In the genomic region with DNA sequence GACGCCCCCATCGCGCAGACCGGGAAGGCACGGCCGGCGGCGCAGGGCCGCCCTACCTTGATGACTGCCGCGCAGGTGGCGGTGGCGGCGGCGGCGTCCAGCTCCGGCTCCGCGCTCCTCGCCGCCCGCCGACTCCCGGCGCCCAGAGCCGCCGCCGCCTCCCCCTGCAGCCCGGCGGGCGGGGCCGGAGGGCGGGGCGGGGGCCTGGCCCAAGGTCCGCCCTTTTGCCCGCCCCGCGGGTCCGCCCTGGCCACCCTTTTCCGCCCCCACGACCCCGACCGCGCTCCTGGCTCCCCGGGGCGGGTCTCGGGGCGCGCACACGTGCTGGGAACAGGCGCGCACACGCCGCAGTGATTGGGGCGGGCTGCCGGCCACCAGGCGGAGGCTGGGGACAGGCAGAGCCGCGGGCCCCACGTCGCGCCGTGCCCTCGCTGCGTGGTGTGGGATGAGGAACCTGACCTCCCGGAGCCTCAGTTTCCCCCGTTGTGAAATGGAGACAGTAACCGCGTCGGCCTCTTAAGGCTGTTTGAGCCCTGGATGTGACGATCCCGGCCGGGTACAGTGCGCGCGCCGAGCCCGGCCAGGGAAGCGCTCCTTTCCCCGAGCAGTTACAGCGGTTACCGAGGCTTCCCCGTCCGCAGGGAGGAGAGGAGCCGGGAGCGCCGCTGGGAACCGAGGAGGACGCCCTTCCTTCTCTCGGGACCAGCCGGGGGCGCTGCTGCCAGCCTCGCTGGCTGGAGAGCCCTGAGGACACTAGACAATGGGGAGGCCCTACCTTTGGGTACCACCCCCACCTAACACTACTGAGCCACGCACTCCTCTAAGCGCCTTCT, we compare ENCODE assay signal across 8 cellular contexts. TPM values are rescaled to one million over a fixed set of nuclear protein-coding genes. Genes with fewer than 3 reads are reported as not detected.
DNase-seq lines count a peak whose midpoint lies in the region; TF ChIP-seq lines count a peak whose summit lies in the region.

TSS of gene CORO2A (minus strand) at position 135 of the 833 bp plus-strand sequence. CDS start 34,977 bp downstream, outside the sequence.

- H3K9me2 ChIP-seq in DOHH2 (replicated peaks; ENCODE audit: control insufficient read depth, low read length), result no peaks in the 10 kb centered on the region
- H3K9me2 ChIP-seq in hepatocyte (replicated peaks; ENCODE audit: insufficient read depth), result no peaks in the 10 kb centered on the region

- peak within 1 kb of the TSS; percentile 84 for H2AFZ ChIP-seq in hepatocyte

- H4K20me1 ChIP-seq in DOHH2 (ENCODE audit: control insufficient read depth, insufficient read depth, low read depth, low read length), result no peaks in the 10 kb centered on the region
- no peaks in the 10 kb centered on the region for H4K20me1 ChIP-seq in hepatocyte (ENCODE audit: insufficient read depth, poor library complexity, severe bottlenecking)

- H3K79me2 ChIP-seq in DOHH2 (ENCODE audit: control insufficient read depth, low read length), result no peaks in the 10 kb centered on the region
- H3K79me2 ChIP-seq in hepatocyte, result peaks cover 20% of the 10 kb centered on the region

- WGBS in hepatocyte (ENCODE audit: low lambda C conversion rate, missing lambda C conversion rate), result 2% methylated on average over 35 of the region's 95 CpGs

- DNase-seq in HAP-1 (ENCODE audit: low spot score in 2 of 2) (peak; percentile 73 to 90), NCI-H1092 treated with DMSO at 0.1 percent for 48 hours (lab: John Stamatoyannopoulos, UW) (peak; percentile 83), T-helper 22 cell (ENCODE audit: low read depth) (peak; percentile 68), astrocyte of the cerebellum (ENCODE audit: low read depth) (peak; percentile 16), hepatocyte (ENCODE audit: low spot score) (peak; percentile 91), retinal pigment epithelial cell (ENCODE audit: low read depth) (peak; percentile 26), posterior vena cava (ENCODE audit: low spot score) (no peak)

- H3K9me3 ChIP-seq in DOHH2 (ENCODE audit: control insufficient read depth, insufficient read depth, low read length), result no peaks in the 10 kb centered on the region
- no peaks in the 10 kb centered on the region for H3K9me3 ChIP-seq in HAP-1
- no peaks in the 10 kb centered on the region for H3K9me3 ChIP-seq in hepatocyte (ENCODE audit: low read depth)

- H3K36me3 ChIP-seq in DOHH2 (ENCODE audit: control insufficient read depth, low read length) (no peaks in the 10 kb centered on the region), HAP-1 (replicated peaks) (no peaks in the 10 kb centered on the region), hepatocyte (replicated peaks; ENCODE audit: insufficient read depth, low read depth) (no peaks in the 10 kb centered on the region)

- H3K4me1 ChIP-seq in DOHH2 (ENCODE audit: control insufficient read depth, low read length), result peaks cover 14% of the 10 kb centered on the region
- peaks cover 3% of the 10 kb centered on the region; the same call in 1 of the 2 replicates for H3K4me1 ChIP-seq in HAP-1
- H3K4me1 ChIP-seq in hepatocyte (ENCODE audit: insufficient read depth), result peaks cover 11% of the 10 kb centered on the region

- intact Hi-C loops in posterior vena cava (cut with DNase I), result no loop called here

- no peaks in the 10 kb centered on the region for H3F3A ChIP-seq in DOHH2 (ENCODE audit: control insufficient read depth, insufficient read depth)

- H3K27me3 ChIP-seq in DOHH2 (ENCODE audit: control insufficient read depth, low read length) (peaks cover 46% of the 10 kb centered on the region), HAP-1 (ENCODE audit: low read depth) (no peaks in the 10 kb centered on the region), hepatocyte (no peaks in the 10 kb centered on the region)

- peak within 1 kb of the TSS; percentile 95 for H3K4me2 ChIP-seq in DOHH2 (ENCODE audit: low read length)
- peak within 1 kb of the TSS; percentile 83 for H3K4me2 ChIP-seq in hepatocyte

- TF ChIP-seq CTCF in DOHH2 (IDR thresholded peaks at IDR 0.05; ENCODE audit: low read depth, low read length, poor library complexity, severe bottlenecking) (peak; percentile 51), astrocyte of the cerebellum (IDR thresholded peaks at IDR 0.05; ENCODE audit: low read depth, low read length, missing control alignments) (peak; percentile 53), hepatocyte (IDR thresholded peaks at IDR 0.05; ENCODE audit: poor library complexity) (peak; percentile 54), retinal pigment epithelial cell (conservative IDR thresholded peaks at IDR 0.05; ENCODE audit: low read depth, low read length) (peak; percentile 66)

- in situ Hi-C loops in HAP-1 (cut with MboI; ENCODE audit: low sequenced_read_pairs) (no loop called here), astrocyte of the cerebellum (cut with HindIII; ENCODE audit: low sequenced_read_pairs) (no loop called here)

- H3K4me3 ChIP-seq in DOHH2 (ENCODE audit: low read length), result peak within 1 kb of the TSS; percentile 82
- H3K4me3 ChIP-seq in HAP-1, result peak within 1 kb of the TSS; percentile 63
- H3K4me3 ChIP-seq in astrocyte of the cerebellum (ENCODE audit: low read depth, low read length), result peak within 1 kb of the TSS; percentile 63
- peak within 1 kb of the TSS; percentile 70 for H3K4me3 ChIP-seq in hepatocyte
- peak within 1 kb of the TSS; percentile 62 for H3K4me3 ChIP-seq in retinal pigment epithelial cell (ENCODE audit: low read length)

- H3K27ac ChIP-seq in DOHH2 (ENCODE audit: low read depth, low read length), result no peak within 1 kb of the TSS
- H3K27ac ChIP-seq in hepatocyte, result peak within 1 kb of the TSS; percentile 85

RNA-seq across cellular contexts. Expression of gene CORO2A, which starts in this region (rescaled TPM):
- total RNA-seq in hepatocyte, result 24.6 and 27.1 TPM in 2 replicates
- 11.7 and 12.8 TPM in 2 replicates for polyA plus RNA-seq in hepatocyte
- 1 to 10 TPM in 1 of 2 donors, under 1 TPM in 1; 0.95 to 1.2 TPM for total RNA-seq in posterior vena cava

Comparison
In these comparisons a context has a peak if more than half of its experiments do, and no peak if none do; other contexts are left out.
1. RNA of gene CORO2A (total RNA-seq): 24.6 to 27.1 TPM in hepatocyte; 0.95 to 1.2 TPM in posterior vena cava; every median in the first group is over 10 times any median in the second.
2. Peak in every context shown above with its lines, with median percentiles within 50 percentile points of each other: H3K4me3 ChIP-seq and CTCF ChIP-seq.